8 cellular contexts compared by ENCODE assay signal in the genomic region with DNA sequence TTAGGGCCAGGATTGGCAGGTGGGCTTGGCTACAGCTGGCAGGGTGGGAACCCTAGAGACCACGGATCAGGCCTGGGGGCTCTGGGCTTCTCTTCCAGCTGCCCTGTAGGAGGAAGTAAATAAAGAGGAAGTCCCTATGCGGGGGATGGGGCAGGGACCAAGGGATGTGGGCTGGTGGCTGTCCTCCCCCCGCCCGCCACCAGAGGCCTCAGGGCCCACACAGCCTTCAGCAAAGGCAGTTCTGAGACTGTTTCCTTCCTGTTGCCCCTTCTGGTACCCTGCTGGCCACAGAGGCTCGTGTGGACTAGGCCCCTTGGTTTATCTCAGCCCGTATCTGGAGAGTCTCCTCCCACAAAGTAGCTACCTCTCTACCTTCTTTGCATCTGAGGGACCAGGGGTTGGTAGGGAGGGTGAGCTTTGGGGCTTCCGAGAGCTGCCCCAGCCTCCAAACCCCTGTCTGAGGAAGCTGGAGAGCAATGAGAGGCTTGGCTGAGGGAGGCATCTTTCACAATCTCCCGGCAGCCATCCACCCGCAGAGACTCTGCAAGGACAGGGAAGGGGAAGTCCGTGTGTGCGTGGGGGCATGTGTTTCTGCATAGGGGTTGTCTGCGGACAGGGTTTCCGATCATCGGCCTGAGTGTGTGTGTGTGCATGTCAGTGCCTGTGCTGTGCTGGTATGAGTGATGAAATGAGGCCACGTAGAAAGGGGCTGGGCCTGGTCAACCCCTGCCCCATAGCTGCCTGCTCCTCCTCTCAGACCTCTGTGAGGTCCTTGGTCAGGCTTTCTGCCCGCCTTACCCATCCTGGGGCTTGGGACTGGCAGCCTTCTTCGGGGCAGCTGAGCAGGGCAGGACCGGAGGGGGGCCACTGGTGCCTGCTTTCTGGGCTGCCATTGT. TPM values are rescaled to one million over a fixed set of nuclear protein-coding genes. Genes with fewer than 3 reads are reported as not detected.
DNase-seq lines count a peak whose midpoint lies in the region; ATAC-seq lines count a peak whose summit lies in the region.

No MANE protein-coding gene starts in this region.

- no peak overlapping the region for H3K4me3 ChIP-seq in skeletal muscle cell (ENCODE audit: low read depth, low read length)

- peaks cover 19 to 39% of the 10 kb centered on the region in 2 donors for H3K36me3 Mint-ChIP-seq in activated naive CD4-positive, alpha-beta T cell treated with anti-CD3 and anti-CD28 coated beads, Interleukin-2, amount 50 U/mL, for 72 hours

- DNase-seq in AG20443 (ENCODE audit: low spot score) (peak; percentile 80), SK-N-DZ (ENCODE audit: low spot score) (peak; percentile 63), left ventricle myocardium superior (peak; percentile 77), skeletal muscle cell (ENCODE audit: low read depth) (peak; percentile 56), NCI-H187 (lab: John Stamatoyannopoulos, UW) (no peak)
- peak; percentile 67 to 92 for DNase-seq in activated naive CD4-positive, alpha-beta T cell treated with anti-CD3 and anti-CD28 coated beads, Interleukin-2, amount 50 U/mL, for 72 hours (ENCODE audit: low spot score in 2 of 2)

- peak overlapping the region; percentile 73 to 97 for H3K27ac Mint-ChIP-seq in activated naive CD4-positive, alpha-beta T cell treated with anti-CD3 and anti-CD28 coated beads, Interleukin-2, amount 50 U/mL, for 72 hours

- ATAC-seq in GM19023 (IDR thresholded peaks at IDR 0.05; ENCODE audit: unreplicated experiment), result peak; percentile 54
- ATAC-seq in HG03159 (IDR thresholded peaks at IDR 0.05; ENCODE audit: unreplicated experiment), result peak; percentile 60
- peak; percentile 75 to 76 for ATAC-seq in activated naive CD4-positive, alpha-beta T cell treated with anti-CD3 and anti-CD28 coated beads, Interleukin-2, amount 50 U/mL, for 72 hours
- peak; percentile 83 for ATAC-seq in left ventricle myocardium superior

- H3K9me3 Mint-ChIP-seq in activated naive CD4-positive, alpha-beta T cell treated with anti-CD3 and anti-CD28 coated beads, Interleukin-2, amount 50 U/mL, for 72 hours, result peaks cover 0 to 3% of the 10 kb centered on the region in 2 donors

- intact Hi-C loops in left ventricle myocardium superior (cut with micrococcal nuclease), result no loop called here

RNA-seq across cellular contexts. Expression of gene RPS6KA1, which starts 12.5 kb away (rescaled TPM):
- polyA plus RNA-seq in SK-N-DZ (2014; cell fraction: cytosol; rRNA removed), result 9.8 and 13.7 TPM in 2 replicates
- polyA plus RNA-seq in SK-N-DZ (2014; cell fraction: nucleus; rRNA removed), result 8.9 and 15.9 TPM in 2 replicates
- total RNA-seq in activated naive CD4-positive, alpha-beta T cell treated with anti-CD3 and anti-CD28 coated beads, Interleukin-2, amount 50 U/mL, for 72 hours, result 100 to 1,000 TPM; 154 to 197 TPM
- 4.6 TPM for total RNA-seq in left ventricle myocardium superior

Comparison
In these comparisons a context has a peak if more than half of its experiments do, and no peak if none do; other contexts are left out.
1. DNase-seq: peak in AG20443 (single experiment), SK-N-DZ (single experiment), activated naive CD4-positive, alpha-beta T cell treated with anti-CD3 and anti-CD28 coated beads, Interleukin-2, amount 50 U/mL, for 72 hours (2 of 2), left ventricle myocardium superior (single experiment) and skeletal muscle cell (single experiment); none in NCI-H187 (0 of 2).
2. RNA of gene RPS6KA1, which starts 12.5 kb away (total RNA-seq): 154 to 197 TPM in activated naive CD4-positive, alpha-beta T cell treated with anti-CD3 and anti-CD28 coated beads, Interleukin-2, amount 50 U/mL, for 72 hours; 4.6 TPM in left ventricle myocardium superior (single experiment); every median in the first group is over 10 times any median in the second.
3. Peak in every context shown above with its lines, with median percentiles within 50 percentile points of each other: ATAC-seq.